Comparison of ENCODE assay signal across 18 cellular contexts in the genomic region with DNA sequence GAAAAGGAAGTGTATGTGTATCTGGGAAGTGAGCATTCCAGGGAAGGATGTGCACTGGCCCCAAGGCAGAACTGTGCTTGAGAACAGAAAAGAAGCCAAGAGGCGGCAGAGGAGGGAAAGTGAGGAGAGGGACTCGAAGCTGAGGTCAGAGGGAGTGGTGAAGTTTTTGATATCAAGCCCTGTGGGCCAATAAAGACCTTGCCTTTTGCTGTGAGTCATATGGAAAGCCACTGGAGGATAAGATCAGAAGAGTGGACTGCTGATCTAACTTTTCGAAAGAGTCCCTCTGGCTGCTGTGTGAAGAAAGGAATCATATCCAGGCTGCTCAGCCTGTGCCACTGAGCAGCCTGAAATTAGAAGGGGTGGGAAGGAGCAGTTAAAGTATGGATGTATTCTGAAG.
A peak's percentile ranks its signal among the peaks of the same experiment; 100 is the strongest.
DNase-seq lines count a peak whose midpoint lies in the region; TF ChIP-seq lines count a peak whose summit lies in the region.
"Had no signal": no experiment of that assay in that cellular context is flagged by ENCODE, and none has a peak within 500 bp of the region (broad histone marks: within the 10 kb centered on the region; RNA-seq: fewer than 3 reads in every experiment).

No MANE protein-coding gene starts in this region.

- peak overlapping the region; percentile 65 for H3K27ac ChIP-seq in HEK293 (ENCODE audit: extremely low read depth, low read depth, low read length)
- H3K27ac ChIP-seq: esophagus squamous epithelium, ovary had no signal

- H3K9me3 ChIP-seq in HEK293 (ENCODE audit: control insufficient read depth, insufficient read depth, low read depth, low read length) (no peaks in the 10 kb centered on the region), adipocyte (ENCODE audit: control insufficient read depth, low read length) (no peaks in the 10 kb centered on the region)
- H3K9me3 ChIP-seq: esophagus squamous epithelium, ovary had no signal

- H3K36me3 ChIP-seq in HEK293 (ENCODE audit: control insufficient read depth in 2 of 2, insufficient read depth in 1 of 2, low read length in 2 of 2) (no peaks in the 10 kb centered on the region), adipocyte (ENCODE audit: control insufficient read depth, insufficient read depth, low read length, severe bottlenecking) (no peaks in the 10 kb centered on the region)
- H3K36me3 ChIP-seq: esophagus squamous epithelium, ovary had no signal

- no peaks in the 10 kb centered on the region for H3K27me3 ChIP-seq in adipocyte (replicated peaks; ENCODE audit: control insufficient read depth, insufficient read depth, low read length)
- H3K27me3 ChIP-seq: esophagus squamous epithelium, ovary had no signal

- no peak overlapping the region for H3K9ac ChIP-seq in adipocyte (ENCODE audit: low read length)

- CTCF ChIA-PET in HEK293 (lab: Yijun Ruan, JAX), result interaction anchor here (0.9 to 1.2 kb wide), 2 partner anchors 52 to 108 kb away, joined by 3 read pairs; no protein-coding TSS in a partner anchor

- TF ChIP-seq CTCF in HEK293 (tag by site-specific recombination; IDR thresholded peaks at IDR 0.05), result no peak

- no peak overlapping the region for H3K4me3 ChIP-seq in HEK293 (ENCODE audit: low read depth, low read length)
- H3K4me3 ChIP-seq in adipocyte (ENCODE audit: low read length), result peak overlapping the region; percentile 24
- H3K4me3 ChIP-seq: esophagus squamous epithelium, ovary had no signal

- peaks cover 56% of the 10 kb centered on the region for H3K4me1 ChIP-seq in HEK293 (ENCODE audit: control insufficient read depth, insufficient read depth, low read length)
- peaks cover 35% of the 10 kb centered on the region for H3K4me1 ChIP-seq in adipocyte (ENCODE audit: control insufficient read depth, insufficient read depth, low read length)
- H3K4me1 ChIP-seq: esophagus squamous epithelium had no signal

- POLR2A ChIA-PET in HEK293 (lab: Yijun Ruan, JAX), result no interaction called here

- DNase-seq in A172 (ENCODE audit: low spot score) (peak; percentile 16), adipocyte (ENCODE audit: low read depth) (peak; percentile 56), kidney glomerular epithelial cell (lab: John Stamatoyannopoulos, UW) (peak; percentile 24), NCI-H2171 treated with DMSO at 0.1 percent for 48 hours (lab: John Stamatoyannopoulos, UW) (no peak), DMS53 treated with DMSO at 0.1 percent for 48 hours (lab: John Stamatoyannopoulos, UW; ENCODE audit: unreplicated experiment) (no peak), NCI-H2081 treated with DMSO at 0.1 percent for 48 hours (lab: John Stamatoyannopoulos, UW) (no peak), HuH-7.5 (ENCODE audit: low spot score) (no peak)
- DNase-seq: activated CD4-positive, alpha-beta T cell treated with anti-CD3 and anti-CD28 coated beads for 4 hours; activated CD8-positive, alpha-beta memory T cell treated with anti-CD3 and anti-CD28 coated beads, Interleukin-2, amount 50 U/mL, for 4 hours; activated gamma-delta T cell treated with Interleukin-2 at 50 U/mL for 16 hours; aorta; esophagus squamous epithelium; H9; left colon; NCI-H524; ovary; small intestine had no signal

TF ChIP-seq in HEK293, 187 proteins besides CTCF, POLR2A, EP300 and RAD21 (continues in another document):
- TF ChIP-seq ZNF274 (IDR thresholded peaks at IDR 0.05; ENCODE audit: low read length) (no peak), ZNF274 (tag by site-specific recombination; IDR thresholded peaks at IDR 0.05; ENCODE audit: borderline replicate concordance) (no peak), ZNF37A (tag by site-specific recombination; IDR thresholded peaks at IDR 0.05) (no peak), ZBTB20 (tag by site-specific recombination; IDR thresholded peaks at IDR 0.05) (0 out of 2 replicates have a peak, but pooled peaks have one; percentile 55), ZBTB17 (tag by site-specific recombination; IDR thresholded peaks at IDR 0.05) (peak; percentile 99), ZNF155 (tag by site-specific recombination; IDR thresholded peaks at IDR 0.05) (no peak), FEZF1 (tag by site-specific recombination; IDR thresholded peaks at IDR 0.05) (peak; percentile 83), ZNF654 (tag by site-specific recombination; IDR thresholded peaks at IDR 0.05; ENCODE audit: low read depth) (no peak), ZNF398 (tag by site-specific recombination; IDR thresholded peaks at IDR 0.05) (peak; percentile 52), ZNF600 (tag by site-specific recombination; IDR thresholded peaks at IDR 0.05) (peak; percentile 82), PATZ1 (tag by site-specific recombination; IDR thresholded peaks at IDR 0.05) (peak; percentile 35; the same call in 1 of the 2 replicates), IKZF3 (tag by site-specific recombination; IDR thresholded peaks at IDR 0.05) (peak; percentile 28; the same call in 1 of the 2 replicates), ZNF660 (tag by site-specific recombination; IDR thresholded peaks at IDR 0.05) (0 out of 2 replicates have a peak, but pooled peaks have one; percentile 55), KLF8 (tag by site-specific recombination; IDR thresholded peaks at IDR 0.05) (peak; percentile 45), ZNF585B (tag by site-specific recombination; IDR thresholded peaks at IDR 0.05) (no peak), MZF1 (tag by site-specific recombination; IDR thresholded peaks at IDR 0.05; ENCODE audit: borderline replicate concordance) (peak; percentile 48; the same call in 1 of the 2 replicates), ZBTB7A (tag by site-specific recombination; IDR thresholded peaks at IDR 0.05; ENCODE audit: low read depth) (no peak), GLIS1 (tag by site-specific recombination; IDR thresholded peaks at IDR 0.05) (0 out of 2 replicates have a peak, but pooled peaks have one; percentile 10), WT1 (tag by site-specific recombination; IDR thresholded peaks at IDR 0.05) (peak; percentile 13; the same call in 1 of the 2 replicates)
- TF ChIP-seq, protein P1, sequence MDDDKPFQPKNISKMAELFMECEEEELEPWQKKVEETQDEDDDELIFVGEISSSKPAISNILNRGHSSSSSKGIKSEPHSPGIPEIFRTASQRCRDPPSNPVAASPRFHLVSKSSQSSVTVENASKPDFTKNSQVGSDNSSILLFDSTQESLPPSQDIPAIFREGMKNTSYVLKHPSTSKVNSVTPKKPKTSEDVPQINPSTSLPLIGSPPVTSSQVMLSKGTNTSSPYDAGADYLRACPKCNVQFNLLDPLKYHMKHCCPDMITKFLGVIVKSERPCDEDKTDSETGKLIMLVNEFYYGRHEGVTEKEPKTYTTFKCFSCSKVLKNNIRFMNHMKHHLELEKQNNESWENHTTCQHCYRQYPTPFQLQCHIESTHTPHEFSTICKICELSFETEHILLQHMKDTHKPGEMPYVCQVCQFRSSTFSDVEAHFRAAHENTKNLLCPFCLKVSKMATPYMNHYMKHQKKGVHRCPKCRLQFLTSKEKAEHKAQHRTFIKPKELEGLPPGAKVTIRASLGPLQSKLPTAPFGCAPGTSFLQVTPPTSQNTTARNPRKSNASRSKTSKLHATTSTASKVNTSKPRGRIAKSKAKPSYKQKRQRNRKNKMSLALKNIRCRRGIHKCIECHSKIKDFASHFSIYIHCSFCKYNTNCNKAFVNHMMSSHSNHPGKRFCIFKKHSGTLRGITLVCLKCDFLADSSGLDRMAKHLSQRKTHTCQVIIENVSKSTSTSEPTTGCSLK (tag by site-specific recombination; IDR thresholded peaks at IDR 0.05), result no peak
- TF ChIP-seq, protein P2, sequence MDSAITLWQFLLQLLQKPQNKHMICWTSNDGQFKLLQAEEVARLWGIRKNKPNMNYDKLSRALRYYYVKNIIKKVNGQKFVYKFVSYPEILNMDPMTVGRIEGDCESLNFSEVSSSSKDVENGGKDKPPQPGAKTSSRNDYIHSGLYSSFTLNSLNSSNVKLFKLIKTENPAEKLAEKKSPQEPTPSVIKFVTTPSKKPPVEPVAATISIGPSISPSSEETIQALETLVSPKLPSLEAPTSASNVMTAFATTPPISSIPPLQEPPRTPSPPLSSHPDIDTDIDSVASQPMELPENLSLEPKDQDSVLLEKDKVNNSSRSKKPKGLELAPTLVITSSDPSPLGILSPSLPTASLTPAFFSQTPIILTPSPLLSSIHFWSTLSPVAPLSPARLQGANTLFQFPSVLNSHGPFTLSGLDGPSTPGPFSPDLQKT (IDR thresholded peaks at IDR 0.05; ENCODE audit: borderline replicate concordance, low read depth, low read length), result no peak

Comparison
In these comparisons a context has a peak if more than half of its experiments do, and no peak if none do; other contexts are left out.
1. DNase-seq: peak in A172 (single experiment), adipocyte (single experiment) and kidney glomerular epithelial cell (single experiment); none in NCI-H2171 treated with DMSO at 0.1 percent for 48 hours (single experiment), DMS53 treated with DMSO at 0.1 percent for 48 hours (single experiment), NCI-H2081 treated with DMSO at 0.1 percent for 48 hours (single experiment) and HuH-7.5 (single experiment).